Comparison of ENCODE assay signal across 8 cellular contexts in genomic region chr22:38271927-38272372, GRCh38. TPM values are rescaled to one million over a fixed set of nuclear protein-coding genes. Genes with fewer than 3 reads are reported as not detected.
A peak's percentile ranks its signal among the peaks of the same experiment; 100 is the strongest.
DNase-seq lines count a peak whose midpoint lies in the region; ATAC-seq, FAIRE-seq and TF ChIP-seq lines count a peak whose summit lies in the region.

No MANE protein-coding gene starts in this region.

- POLR2A ChIA-PET in HepG2 (lab: Yijun Ruan, JAX) = interaction anchor here (1.6 kb wide), 1 partner anchor 12 kb away, joined by 4 read pairs; no protein-coding TSS in a partner anchor

- no peak for TF ChIP-seq POLR2A in breast epithelium (IDR thresholded peaks at IDR 0.05)
- no peak for TF ChIP-seq POLR2A in HepG2 (IDR thresholded peaks at IDR 0.05; ENCODE audit: insufficient read depth in 1 of 2, low read depth in 2 of 2, low read length in 2 of 2)
- no peak for TF ChIP-seq POLR2A in tibial nerve (IDR thresholded peaks at IDR 0.05)

- intact Hi-C loops in breast epithelium (cut with DNase I; ENCODE audit: low total_unique reads) = no loop called here
- intact Hi-C loops in HepG2 (cut with micrococcal nuclease; ENCODE audit: unreplicated experiment) = no loop called here

- TF ChIP-seq RAD21 in HepG2 (CRISPR knock-in tag; IDR thresholded peaks at IDR 0.05) = no peak

- H3K27ac ChIP-seq in breast epithelium = peak overlapping the region; percentile 88 to 96
- no peak overlapping the region for H3K27ac ChIP-seq in HepG2 (ENCODE audit: extremely low read length, insufficient read depth, low read length)
- peak overlapping the region; percentile 91 to 99 (median 98) for H3K27ac ChIP-seq in tibial nerve

- peak; percentile 15 for ATAC-seq in GM18907 (IDR thresholded peaks at IDR 0.05; ENCODE audit: unreplicated experiment)
- peak; percentile 34 for ATAC-seq in HepG2
- ATAC-seq in HG03039 (IDR thresholded peaks at IDR 0.05; ENCODE audit: unreplicated experiment) = no peak
- ATAC-seq in HG02885 (IDR thresholded peaks at IDR 0.05; ENCODE audit: poor library complexity, unreplicated experiment) = no peak
- no peak for ATAC-seq in GM18498 (IDR thresholded peaks at IDR 0.05; ENCODE audit: unreplicated experiment)

- WGBS in HepG2 (ENCODE audit: low lambda C conversion rate) = 29% methylated on average over 2 of the region's 7 CpGs
- WGBS in tibial nerve, 2 donors = 6 to 8% methylated on average over 6 to 7 of the region's 7 CpGs

- H3K36me3 ChIP-seq in breast epithelium (no peaks in the 10 kb centered on the region), HepG2 (replicated peaks in 1 of 2; ENCODE audit: control insufficient read depth in 1 of 2, insufficient read depth in 2 of 2, low read length in 2 of 2) (0 out of 5 replicates have a peak, but pooled peaks cover 1 to 4% of the 10 kb centered on the region in 2 experiments), tibial nerve (no peaks in the 10 kb centered on the region)

- H3K4me1 ChIP-seq in breast epithelium (peaks cover 4 to 17% of the 10 kb centered on the region in 2 donors), HepG2 (ENCODE audit: insufficient read depth, low read length) (peaks cover 58% of the 10 kb centered on the region), tibial nerve (peaks cover 0 to 67% (median 30%) of the 10 kb centered on the region in 4 donors)

- TF ChIP-seq CTCF in breast epithelium (IDR thresholded peaks at IDR 0.05) = no peak
- TF ChIP-seq CTCF in HepG2 (CRISPR knock-in tag; IDR thresholded peaks at IDR 0.05) = no peak
- TF ChIP-seq CTCF in tibial nerve (IDR thresholded peaks at IDR 0.05) = no peak

- peaks cover 49% of the 10 kb centered on the region for H3K79me2 ChIP-seq in HepG2 (ENCODE audit: insufficient read depth, low read length)

- peak overlapping the region; percentile 87 for H3K4me2 ChIP-seq in HepG2 (ENCODE audit: low read depth, low read length)

- CTCF ChIA-PET in HepG2 (lab: Yijun Ruan, JAX; ENCODE audit: low intra/inter-chr PET ratio, low total read pairs) = no interaction called here

- H4K20me1 ChIP-seq in HepG2 (ENCODE audit: insufficient read depth, low read length) = peaks cover 9% of the 10 kb centered on the region; the same call in 1 of the 2 replicates

- H3K27me3 ChIP-seq in breast epithelium = no peaks in the 10 kb centered on the region
- H3K27me3 ChIP-seq in HepG2 (ENCODE audit: control insufficient read depth in 1 of 2, insufficient read depth in 2 of 2, low read length in 2 of 2) = peaks cover 0 to 4% of the 10 kb centered on the region in 2 experiments; a peak in 3 of 5 replicates
- H3K27me3 ChIP-seq in tibial nerve = no peaks in the 10 kb centered on the region

- peak overlapping the region; percentile 83 for H3K9ac ChIP-seq in HepG2 (ENCODE audit: insufficient read depth, low read depth, low read length)

- peak overlapping the region; percentile 94 to 97 (median 96) for H3K4me3 ChIP-seq in breast epithelium
- peak overlapping the region; percentile 83 to 96 (median 94) for H3K4me3 ChIP-seq in HepG2 (replicated peaks in 1 of 3; ENCODE audit: insufficient read depth in 1 of 3, low read depth in 2 of 3, low read length in 3 of 3)
- peak overlapping the region; percentile 94 to 98 (median 94) for H3K4me3 ChIP-seq in tibial nerve

- no peak for FAIRE-seq in HepG2 (lab: Jason Lieb, UNC)

- TF ChIP-seq EP300 in HepG2 (IDR thresholded peaks at IDR 0.05; ENCODE audit: low read depth in 2 of 2, low read length in 2 of 2) = no peak
- TF ChIP-seq EP300 in HepG2 (CRISPR knock-in tag; IDR thresholded peaks at IDR 0.05; ENCODE audit: borderline replicate concordance) = no peak
- no peak for TF ChIP-seq EP300 in tibial nerve (IDR thresholded peaks at IDR 0.05)

- no TSS peak for BruUV-seq in HepG2 (replicated peaks; lab: Mats Ljungman, UMichigan)

- H3K9me3 ChIP-seq in breast epithelium (no peaks in the 10 kb centered on the region), HepG2 (ENCODE audit: low read length) (no peaks in the 10 kb centered on the region), tibial nerve (no peaks in the 10 kb centered on the region)

- H2AFZ ChIP-seq in HepG2 (ENCODE audit: low read length) = no peak overlapping the region

- DNase-seq in NCI-H2029 treated with DMSO at 0.1 percent for 48 hours (lab: John Stamatoyannopoulos, UW) (peak; percentile 13), breast epithelium (ENCODE audit: low spot score in 2 of 2) (peak; percentile 63 to 68), HepG2 (ENCODE audit: low spot score) (no peak), tibial nerve (ENCODE audit: low spot score in 2 of 2) (no peak)

- in situ Hi-C loops in HepG2 (cut with HindIII; ENCODE audit: extremely low pct_ligation_motif_present, low pct_unique_long_range_greater_than_20kb) = no loop called here

TF ChIP-seq in HepG2, 621 proteins besides CTCF, POLR2A, EP300 and RAD21 (continues in another document):
- TF ChIP-seq ZNF501 (CRISPR knock-in tag; IDR thresholded peaks at IDR 0.05) = peak; percentile 55
- TF ChIP-seq UBTF (CRISPR knock-in tag; IDR thresholded peaks at IDR 0.05) = peak; percentile 38; the same call in 1 of the 2 replicates
- 0 out of 2 replicates have a peak, but pooled peaks have one; percentile 19 for TF ChIP-seq TOPORS (CRISPR knock-in tag; IDR thresholded peaks at IDR 0.05)

RNA-seq across cellular contexts. Expression of gene TMEM184B, which starts 0.9 kb away (rescaled TPM):
- total RNA-seq in breast epithelium (10 to 100 TPM; 30.6 to 49.5 (median 42.4) TPM), HepG2 (2016; rRNA removed; fragmentation: Illumina TruSeq; extraction: Trizol) (11.8 and 15.9 TPM in 2 replicates), tibial nerve (100 to 1,000 TPM in 1 of 4 donors, 10 to 100 TPM in 3; 61.1 to 138 (median 72.0) TPM)
- total RNA-seq in HepG2 (2016; cell fraction: cytosol; rRNA removed; fragmentation: Illumina TruSeq; extraction: Trizol; ENCODE audit: low read depth) = 12.8 and 13.5 TPM in 2 replicates
- total RNA-seq in HepG2 (2016; cell fraction: insoluble cytoplasmic fraction; rRNA removed; fragmentation: Illumina TruSeq; extraction: Trizol) = 10.2 and 15.3 TPM in 2 replicates
- 32.8 and 33.3 TPM in 2 replicates for total RNA-seq in HepG2 (2016; cell fraction: membrane; rRNA removed; fragmentation: Illumina TruSeq; extraction: Trizol)
- 12.9 and 16.5 TPM in 2 replicates for total RNA-seq in HepG2 (2016; cell fraction: nucleus; rRNA removed; fragmentation: Illumina TruSeq; extraction: Trizol)
- 16.0 and 16.4 TPM in 2 replicates for polyA plus RNA-seq in HepG2 (2011; rRNA removed)
- polyA plus RNA-seq in HepG2 (2011; cell fraction: cytosol; rRNA removed) = 13.7 and 14.0 TPM in 2 replicates
- polyA plus RNA-seq in HepG2 (2011; cell fraction: nucleus; rRNA removed) = 33.2 and 36.0 TPM in 2 replicates
- 18.5 and 26.5 TPM in 2 replicates for polyA plus RNA-seq in HepG2 (2012)
- 13.7 and 14.5 TPM in 2 replicates for polyA plus RNA-seq in HepG2 (2016; cell fraction: cytosol; fragmentation: Illumina TruSeq; extraction: Trizol; ENCODE audit: low read depth)
- 14.5 and 19.7 TPM in 2 replicates for polyA plus RNA-seq in HepG2 (2016; cell fraction: insoluble cytoplasmic fraction; fragmentation: Illumina TruSeq; extraction: Trizol; ENCODE audit: low read depth)
- polyA plus RNA-seq in HepG2 (2016; cell fraction: membrane; fragmentation: Illumina TruSeq; extraction: Trizol; ENCODE audit: low read depth) = 34.1 and 39.3 TPM in 2 replicates
- 38.4 and 41.0 TPM in 2 replicates for polyA plus RNA-seq in HepG2 (2016; cell fraction: nucleus; fragmentation: Illumina TruSeq; extraction: Trizol; ENCODE audit: insufficient read depth, low read depth)
- polyA minus RNA-seq in HepG2 (2011; rRNA and poly(A)+ RNA removed; ENCODE audit: low replicate concordance) = 21.0 and 37.7 TPM in 2 replicates
- polyA minus RNA-seq in HepG2 (2011; cell fraction: cytosol; rRNA and poly(A)+ RNA removed) = 18.8 and 20.9 TPM in 2 replicates
- 8.7 and 10.9 TPM in 2 replicates for polyA minus RNA-seq in HepG2 (2011; cell fraction: nucleus; rRNA and poly(A)+ RNA removed)

RNA-seq across cellular contexts. Expression of gene CSNK1E, which starts 45.3 kb away (rescaled TPM):
- 100 to 1,000 TPM in 2 of 3 donors, 10 to 100 TPM in 1; 83.0 to 147 (median 117) TPM for total RNA-seq in breast epithelium
- total RNA-seq in HepG2 (2016; rRNA removed; fragmentation: Illumina TruSeq; extraction: Trizol) = 19.8 and 34.7 TPM in 2 replicates
- 34.0 and 36.2 TPM in 2 replicates for total RNA-seq in HepG2 (2016; cell fraction: cytosol; rRNA removed; fragmentation: Illumina TruSeq; extraction: Trizol; ENCODE audit: low read depth)
- total RNA-seq in HepG2 (2016; cell fraction: insoluble cytoplasmic fraction; rRNA removed; fragmentation: Illumina TruSeq; extraction: Trizol) = 18.0 and 33.5 TPM in 2 replicates
- 53.9 and 59.1 TPM in 2 replicates for total RNA-seq in HepG2 (2016; cell fraction: membrane; rRNA removed; fragmentation: Illumina TruSeq; extraction: Trizol)
- 30.6 and 34.3 TPM in 2 replicates for total RNA-seq in HepG2 (2016; cell fraction: nucleus; rRNA removed; fragmentation: Illumina TruSeq; extraction: Trizol)
- polyA plus RNA-seq in HepG2 (2011; rRNA removed) = 129 and 152 TPM in 2 replicates
- 93.4 and 108 TPM in 2 replicates for polyA plus RNA-seq in HepG2 (2011; cell fraction: cytosol; rRNA removed)
- 285 and 291 TPM in 2 replicates for polyA plus RNA-seq in HepG2 (2011; cell fraction: nucleus; rRNA removed)
- 60.9 and 83.8 TPM in 2 replicates for polyA plus RNA-seq in HepG2 (2012)
- 40.2 and 42.9 TPM in 2 replicates for polyA plus RNA-seq in HepG2 (2016; cell fraction: cytosol; fragmentation: Illumina TruSeq; extraction: Trizol; ENCODE audit: low read depth)
- polyA plus RNA-seq in HepG2 (2016; cell fraction: insoluble cytoplasmic fraction; fragmentation: Illumina TruSeq; extraction: Trizol; ENCODE audit: low read depth) = 27.5 and 37.1 TPM in 2 replicates
- 58.9 and 59.0 TPM in 2 replicates for polyA plus RNA-seq in HepG2 (2016; cell fraction: membrane; fragmentation: Illumina TruSeq; extraction: Trizol; ENCODE audit: low read depth)
- 67.4 and 77.3 TPM in 2 replicates for polyA plus RNA-seq in HepG2 (2016; cell fraction: nucleus; fragmentation: Illumina TruSeq; extraction: Trizol; ENCODE audit: insufficient read depth, low read depth)
- polyA minus RNA-seq in HepG2 (2011; rRNA and poly(A)+ RNA removed; ENCODE audit: low replicate concordance) = 116 and 242 TPM in 2 replicates
- 54.0 and 54.3 TPM in 2 replicates for polyA minus RNA-seq in HepG2 (2011; cell fraction: cytosol; rRNA and poly(A)+ RNA removed)
- polyA minus RNA-seq in HepG2 (2011; cell fraction: nucleus; rRNA and poly(A)+ RNA removed) = 69.5 and 90.5 TPM in 2 replicates
- 100 to 1,000 TPM; 122 to 235 (median 164) TPM for total RNA-seq in tibial nerve

Comparison
In these comparisons a context has a peak if more than half of its experiments do, and no peak if none do; other contexts are left out.
1. ATAC-seq: peak in GM18907 (single experiment) and HepG2 (single experiment); none in HG03039 (single experiment), HG02885 (single experiment) and GM18498 (single experiment).
2. DNase-seq: peak in NCI-H2029 treated with DMSO at 0.1 percent for 48 hours (single experiment) and breast epithelium (2 of 2); none in HepG2 (single experiment) and tibial nerve (0 of 2).
3. Peak in every context shown above with its lines, with median percentiles within 50 percentile points of each other: H3K4me3 ChIP-seq.